Comparison of ENCODE assay signal across 8 cellular contexts in genomic region chr13:109243311-109243951, GRCh38.
A peak's percentile ranks its signal among the peaks of the same experiment; 100 is the strongest.
DNase-seq lines count a peak whose midpoint lies in the region; ATAC-seq lines count a peak whose summit lies in the region.

No MANE protein-coding gene starts in this region.

- in situ Hi-C loops in SK-MEL-5 (cut with HindIII; ENCODE audit: low pct_unique_long_range_greater_than_20kb, low sequenced_read_pairs): no loop called here

- no peaks in the 10 kb centered on the region for H3K36me3 Mint-ChIP-seq in stimulated activated effector memory CD8-positive, alpha-beta T cell treated with anti-CD3 and anti-CD28 coated beads, Interleukin-12 subunit alpha, Interleukin-12 subunit beta, amount 100 ng/mL, for 72 hours

- ATAC-seq in HG03442 (IDR thresholded peaks at IDR 0.05; ENCODE audit: unreplicated experiment): no peak
- no peak for ATAC-seq in stimulated activated effector memory CD8-positive, alpha-beta T cell treated with anti-CD3 and anti-CD28 coated beads, Interleukin-12 subunit alpha, Interleukin-12 subunit beta, amount 100 ng/mL, for 72 hours
- ATAC-seq in GM19452 (IDR thresholded peaks at IDR 0.05; ENCODE audit: unreplicated experiment): no peak

- no peaks in the 10 kb centered on the region for H3K4me1 Mint-ChIP-seq in stimulated activated effector memory CD8-positive, alpha-beta T cell treated with anti-CD3 and anti-CD28 coated beads, Interleukin-12 subunit alpha, Interleukin-12 subunit beta, amount 100 ng/mL, for 72 hours

- DNase-seq in ELF-1 (ENCODE audit: low read depth, low spot score) (peak; percentile 30), SK-MEL-5 (ENCODE audit: low read depth, low spot score) (peak; percentile 33), fibroblast of the conjunctiva (ENCODE audit: low read depth) (peak; percentile 57), pons (ENCODE audit: low spot score) (peak; percentile 73), DMS79 (lab: John Stamatoyannopoulos, UW) (no peak)
- DNase-seq in stimulated activated effector memory CD8-positive, alpha-beta T cell treated with anti-CD3 and anti-CD28 coated beads, Interleukin-12 subunit alpha, Interleukin-12 subunit beta, amount 100 ng/mL, for 72 hours (ENCODE audit: low spot score in 2 of 2): no peak

- H3K9me3 Mint-ChIP-seq in stimulated activated effector memory CD8-positive, alpha-beta T cell treated with anti-CD3 and anti-CD28 coated beads, Interleukin-12 subunit alpha, Interleukin-12 subunit beta, amount 100 ng/mL, for 72 hours: peaks cover 23% of the 10 kb centered on the region

- no peak overlapping the region for H3K27ac Mint-ChIP-seq in stimulated activated effector memory CD8-positive, alpha-beta T cell treated with anti-CD3 and anti-CD28 coated beads, Interleukin-12 subunit alpha, Interleukin-12 subunit beta, amount 100 ng/mL, for 72 hours

- H3K4me3 Mint-ChIP-seq in stimulated activated effector memory CD8-positive, alpha-beta T cell treated with anti-CD3 and anti-CD28 coated beads, Interleukin-12 subunit alpha, Interleukin-12 subunit beta, amount 100 ng/mL, for 72 hours: no peak overlapping the region

Comparison
In these comparisons a context has a peak if more than half of its experiments do, and no peak if none do; other contexts are left out.
1. DNase-seq: peak in ELF-1 (single experiment), SK-MEL-5 (single experiment), fibroblast of the conjunctiva (single experiment) and pons (single experiment); none in stimulated activated effector memory CD8-positive, alpha-beta T cell treated with anti-CD3 and anti-CD28 coated beads, Interleukin-12 subunit alpha, Interleukin-12 subunit beta, amount 100 ng/mL, for 72 hours (0 of 2) and DMS79 (single experiment).